In genomic region chr12:120830052-120830940, GRCh38 we compare ENCODE assay signal across 1 cellular context.
TF ChIP-seq lines count a peak whose summit lies in the region.

No MANE protein-coding gene starts in this region.

TF ChIP-seq in K562, 482 proteins besides CTCF, POLR2A, EP300 and RAD21 (continued from another document):
- TF ChIP-seq AFF1 (IDR thresholded peaks at IDR 0.05; ENCODE audit: low read depth in 1 of 2, partially characterized antibody in 2 of 2) (peak in 1 of 2 experiments; percentile 40), CBX5 (IDR thresholded peaks at IDR 0.05; ENCODE audit: borderline replicate concordance, low read depth) (no peak), KDM1A (IDR thresholded peaks at IDR 0.05) (peak in 1 of 2 experiments; percentile 70; a peak in 2 of 4 replicates), DNMT1 (IDR thresholded peaks at IDR 0.05) (no peak), ZFX (CRISPR knock-in tag; IDR thresholded peaks at IDR 0.05) (no peak), CCAR2 (IDR thresholded peaks at IDR 0.05; ENCODE audit: low read depth, low read length) (no peak), VEZF1 (CRISPR knock-in tag; IDR thresholded peaks at IDR 0.05) (peak; percentile 37), SETDB1 (IDR thresholded peaks at IDR 0.05; ENCODE audit: low read length) (no peak), HNRNPK (IDR thresholded peaks at IDR 0.05; ENCODE audit: low read depth, low read length, poor library complexity, severe bottlenecking) (peak; percentile 98), NELFE (IDR thresholded peaks at IDR 0.05; ENCODE audit: insufficient read depth, insufficient read length) (no peak), ZBTB9 (CRISPR knock-in tag; IDR thresholded peaks at IDR 0.05) (no peak), RBM34 (IDR thresholded peaks at IDR 0.05; ENCODE audit: borderline replicate concordance, insufficient read depth, low read length) (no peak), CHD1 (IDR thresholded peaks at IDR 0.05; ENCODE audit: low read length) (no peak), ZNF740 (CRISPR knock-in tag; IDR thresholded peaks at IDR 0.05) (peak; percentile 64), ZNF740 (tag; IDR thresholded peaks at IDR 0.05) (no peak), NCOA6 (IDR thresholded peaks at IDR 0.05) (no peak)
